Comparison of ENCODE assay signal across 8 cellular contexts in genomic region chr17:17680477-17681186, GRCh38. TPM values are rescaled to one million over a fixed set of nuclear protein-coding genes. Genes with fewer than 3 reads are reported as not detected.
DNase-seq lines count a peak whose midpoint lies in the region; ATAC-seq and TF ChIP-seq lines count a peak whose summit lies in the region.

No MANE protein-coding gene starts in this region.

- H3K27ac Mint-ChIP-seq in CD14-positive monocyte = peak overlapping the region in 2 of 7 donors; percentile 42 to 48
- no peak overlapping the region for H3K27ac Mint-ChIP-seq in neural crest cell (ENCODE audit: unreplicated experiment)

- H3K4me3 Mint-ChIP-seq in CD14-positive monocyte = peak overlapping the region; percentile 60 to 63
- H3K4me3 Mint-ChIP-seq in neural crest cell = peak overlapping the region; percentile 82

- H3K9me3 ChIP-seq in Karpas-422 (ENCODE audit: low read length) = no peaks in the 10 kb centered on the region

- peak overlapping the region; percentile 95 for H3K4me2 ChIP-seq in Karpas-422 (ENCODE audit: low read depth, low read length, poor library complexity, severe bottlenecking)

- H3K27me3 Mint-ChIP-seq in CD14-positive monocyte (ENCODE audit: low read depth in 3 of 3) (peaks cover 3 to 15% (median 4%) of the 10 kb centered on the region in 3 donors), neural crest cell (ENCODE audit: low read depth) (no peaks in the 10 kb centered on the region)

- H3K4me1 Mint-ChIP-seq in CD14-positive monocyte = peaks cover 32% of the 10 kb centered on the region
- H3K4me1 Mint-ChIP-seq in neural crest cell = peaks cover 55% of the 10 kb centered on the region

- intact Hi-C loops in CD14-positive monocyte (cut with micrococcal nuclease) = loop anchor here in 1 of 2 donors (2.0 to 10.0 kb wide), 4 partner anchors 72 to 357 kb away; partner anchors contain the start of genes ATPAF2, GID4 and SREBF1

- H3K9me3 Mint-ChIP-seq in CD14-positive monocyte (peaks cover 0 to 2% (median 0%) of the 10 kb centered on the region in 7 donors), neural crest cell (no peaks in the 10 kb centered on the region)

- H3K27ac ChIP-seq in Karpas-422 (ENCODE audit: low read length) (no peak overlapping the region), cingulate gyrus (ENCODE audit: low read depth, low read length) (peak overlapping the region; percentile 70)

- TF ChIP-seq CTCF in CD14-positive monocyte (IDR thresholded peaks at IDR 0.05) (no peak), neural crest cell (conservative IDR thresholded peaks at IDR 0.05) (no peak)

- 0 out of 2 replicates have a peak, but pooled peaks cover 3% of the 10 kb centered on the region for H3K36me3 ChIP-seq in Karpas-422 (ENCODE audit: insufficient read depth, low read length)

- H4K20me1 ChIP-seq in Karpas-422 (ENCODE audit: insufficient read depth, low read depth, low read length) = 0 out of 2 replicates have a peak, but pooled peaks cover 9% of the 10 kb centered on the region

- no peaks in the 10 kb centered on the region for H3K27me3 ChIP-seq in Karpas-422 (ENCODE audit: low read length)

- peak overlapping the region; percentile 99 for H3K9ac ChIP-seq in Karpas-422 (ENCODE audit: low read length)

- H3K36me3 Mint-ChIP-seq in CD14-positive monocyte (peaks cover 6 to 13% of the 10 kb centered on the region in 2 donors), neural crest cell (ENCODE audit: low read depth) (no peaks in the 10 kb centered on the region)

- H3K4me1 ChIP-seq in Karpas-422 (ENCODE audit: low read length) = peaks cover 40% of the 10 kb centered on the region

- peaks cover 40% of the 10 kb centered on the region for H3K79me2 ChIP-seq in Karpas-422 (ENCODE audit: low read length)

- no peak for ATAC-seq in HG02970 (IDR thresholded peaks at IDR 0.05; ENCODE audit: low FRiP score, unreplicated experiment)
- no peak for ATAC-seq in HG02973 (IDR thresholded peaks at IDR 0.05; ENCODE audit: unreplicated experiment)

- H2AFZ ChIP-seq in Karpas-422 (ENCODE audit: low read length) = no peak overlapping the region

- DNase-seq in CD14-positive monocyte (ENCODE audit: low spot score) (no peak), Karpas-422 (peak; percentile 57), neural crest cell (ENCODE audit: low read depth, low spot score) (no peak), AG08395 (ENCODE audit: low spot score) (no peak), dermis blood vessel endothelial cell (no peak)

- H3K4me3 ChIP-seq in Karpas-422 (ENCODE audit: low read length) = peak overlapping the region; percentile 97

- no peaks in the 10 kb centered on the region for H3K9me2 ChIP-seq in Karpas-422 (replicated peaks; ENCODE audit: insufficient read depth, low read length)

RNA-seq across cellular contexts. Expression of gene RAI1, which starts 0.6 kb away (rescaled TPM):
- polyA plus RNA-seq in CD14-positive monocyte = 1 to 10 TPM in 1 of 2 donors, under 1 TPM in 1; 0.89 to 1.5 TPM
- total RNA-seq in Karpas-422 (2014; rRNA removed; shearing (Covaris generic); ENCODE audit: low replicate concordance) = 18.2 and 35.1 TPM in 2 replicates
- total RNA-seq in neural crest cell = 53.6 and 54.0 TPM in 2 replicates
- 10.4 and 17.9 TPM in 2 replicates for total RNA-seq in dermis blood vessel endothelial cell
